1 cellular context compared by ENCODE assay signal in the genomic region with DNA sequence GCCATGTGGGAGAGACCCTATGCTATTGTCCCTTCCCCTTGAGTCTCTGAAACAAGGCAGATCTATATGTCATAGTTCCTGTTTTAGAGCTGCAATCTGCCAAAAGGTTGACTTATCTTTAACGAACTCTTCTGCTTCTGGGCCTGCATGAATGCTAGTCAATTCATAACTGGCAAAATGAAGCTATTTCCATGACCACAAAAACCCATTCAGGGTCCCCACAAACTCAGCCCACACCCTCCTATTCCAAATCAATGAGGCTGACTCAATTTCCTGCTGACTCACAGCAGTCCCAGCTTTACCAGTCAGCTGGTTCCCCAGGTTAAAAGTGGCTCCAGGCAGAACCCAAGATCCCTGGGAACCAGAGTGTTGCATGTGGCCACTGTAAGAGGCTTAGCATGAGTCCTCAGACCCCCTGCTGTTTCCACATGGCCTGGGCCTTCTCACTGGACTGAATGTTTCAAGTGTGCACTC.
TF ChIP-seq lines count a peak whose summit lies in the region.

No MANE protein-coding gene starts in this region.

TF ChIP-seq in GM23338, 12 proteins besides CTCF, POLR2A, EP300 and RAD21 (continued from another document):
- TF ChIP-seq, protein P1, sequence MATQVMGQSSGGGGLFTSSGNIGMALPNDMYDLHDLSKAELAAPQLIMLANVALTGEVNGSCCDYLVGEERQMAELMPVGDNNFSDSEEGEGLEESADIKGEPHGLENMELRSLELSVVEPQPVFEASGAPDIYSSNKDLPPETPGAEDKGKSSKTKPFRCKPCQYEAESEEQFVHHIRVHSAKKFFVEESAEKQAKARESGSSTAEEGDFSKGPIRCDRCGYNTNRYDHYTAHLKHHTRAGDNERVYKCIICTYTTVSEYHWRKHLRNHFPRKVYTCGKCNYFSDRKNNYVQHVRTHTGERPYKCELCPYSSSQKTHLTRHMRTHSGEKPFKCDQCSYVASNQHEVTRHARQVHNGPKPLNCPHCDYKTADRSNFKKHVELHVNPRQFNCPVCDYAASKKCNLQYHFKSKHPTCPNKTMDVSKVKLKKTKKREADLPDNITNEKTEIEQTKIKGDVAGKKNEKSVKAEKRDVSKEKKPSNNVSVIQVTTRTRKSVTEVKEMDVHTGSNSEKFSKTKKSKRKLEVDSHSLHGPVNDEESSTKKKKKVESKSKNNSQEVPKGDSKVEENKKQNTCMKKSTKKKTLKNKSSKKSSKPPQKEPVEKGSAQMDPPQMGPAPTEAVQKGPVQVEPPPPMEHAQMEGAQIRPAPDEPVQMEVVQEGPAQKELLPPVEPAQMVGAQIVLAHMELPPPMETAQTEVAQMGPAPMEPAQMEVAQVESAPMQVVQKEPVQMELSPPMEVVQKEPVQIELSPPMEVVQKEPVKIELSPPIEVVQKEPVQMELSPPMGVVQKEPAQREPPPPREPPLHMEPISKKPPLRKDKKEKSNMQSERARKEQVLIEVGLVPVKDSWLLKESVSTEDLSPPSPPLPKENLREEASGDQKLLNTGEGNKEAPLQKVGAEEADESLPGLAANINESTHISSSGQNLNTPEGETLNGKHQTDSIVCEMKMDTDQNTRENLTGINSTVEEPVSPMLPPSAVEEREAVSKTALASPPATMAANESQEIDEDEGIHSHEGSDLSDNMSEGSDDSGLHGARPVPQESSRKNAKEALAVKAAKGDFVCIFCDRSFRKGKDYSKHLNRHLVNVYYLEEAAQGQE (IDR thresholded peaks at IDR 0.05; ENCODE audit: unreplicated experiment), result no peak
- TF ChIP-seq POLR2AphosphoS5 (IDR thresholded peaks at IDR 0.05; ENCODE audit: low read depth), result no peak
- no peak for TF ChIP-seq EZH2 (IDR thresholded peaks at IDR 0.05; ENCODE audit: low read depth, unreplicated experiment)
- no peak for TF ChIP-seq ZNF462 (CRISPR knock-in tag; IDR thresholded peaks at IDR 0.05)
- TF ChIP-seq ZNF331 (CRISPR knock-in tag; IDR thresholded peaks at IDR 0.05; ENCODE audit: low read depth), result no peak
- no peak for TF ChIP-seq NANOG (IDR thresholded peaks at IDR 0.05; ENCODE audit: borderline replicate concordance)
- no peak for TF ChIP-seq CREB1 (CRISPR knock-in tag; IDR thresholded peaks at IDR 0.05; ENCODE audit: low read depth)
- TF ChIP-seq JUNB (IDR thresholded peaks at IDR 0.05; ENCODE audit: unreplicated experiment), result no peak
- no peak for TF ChIP-seq ZNF114 (CRISPR knock-in tag; IDR thresholded peaks at IDR 0.05)
- no peak for TF ChIP-seq STAT1 (IDR thresholded peaks at IDR 0.05; ENCODE audit: unreplicated experiment)
